In genomic region chr20:41055679-41056078, GRCh38 we compare ENCODE assay signal across 1 cellular context.
TF ChIP-seq lines count a peak whose summit lies in the region.

No MANE protein-coding gene starts in this region.

TF ChIP-seq in SK-N-SH treated with all-trans-retinoic acid at 6 μM for 48 hours, 23 proteins besides CTCF, POLR2A, EP300 and RAD21 (continued from another document):
- TF ChIP-seq, protein P1, sequence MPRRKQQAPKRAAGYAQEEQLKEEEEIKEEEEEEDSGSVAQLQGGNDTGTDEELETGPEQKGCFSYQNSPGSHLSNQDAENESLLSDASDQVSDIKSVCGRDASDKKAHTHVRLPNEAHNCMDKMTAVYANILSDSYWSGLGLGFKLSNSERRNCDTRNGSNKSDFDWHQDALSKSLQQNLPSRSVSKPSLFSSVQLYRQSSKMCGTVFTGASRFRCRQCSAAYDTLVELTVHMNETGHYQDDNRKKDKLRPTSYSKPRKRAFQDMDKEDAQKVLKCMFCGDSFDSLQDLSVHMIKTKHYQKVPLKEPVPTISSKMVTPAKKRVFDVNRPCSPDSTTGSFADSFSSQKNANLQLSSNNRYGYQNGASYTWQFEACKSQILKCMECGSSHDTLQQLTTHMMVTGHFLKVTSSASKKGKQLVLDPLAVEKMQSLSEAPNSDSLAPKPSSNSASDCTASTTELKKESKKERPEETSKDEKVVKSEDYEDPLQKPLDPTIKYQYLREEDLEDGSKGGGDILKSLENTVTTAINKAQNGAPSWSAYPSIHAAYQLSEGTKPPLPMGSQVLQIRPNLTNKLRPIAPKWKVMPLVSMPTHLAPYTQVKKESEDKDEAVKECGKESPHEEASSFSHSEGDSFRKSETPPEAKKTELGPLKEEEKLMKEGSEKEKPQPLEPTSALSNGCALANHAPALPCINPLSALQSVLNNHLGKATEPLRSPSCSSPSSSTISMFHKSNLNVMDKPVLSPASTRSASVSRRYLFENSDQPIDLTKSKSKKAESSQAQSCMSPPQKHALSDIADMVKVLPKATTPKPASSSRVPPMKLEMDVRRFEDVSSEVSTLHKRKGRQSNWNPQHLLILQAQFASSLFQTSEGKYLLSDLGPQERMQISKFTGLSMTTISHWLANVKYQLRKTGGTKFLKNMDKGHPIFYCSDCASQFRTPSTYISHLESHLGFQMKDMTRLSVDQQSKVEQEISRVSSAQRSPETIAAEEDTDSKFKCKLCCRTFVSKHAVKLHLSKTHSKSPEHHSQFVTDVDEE (CRISPR knock-in tag; IDR thresholded peaks at IDR 0.05): no peak
- TF ChIP-seq, protein P2, sequence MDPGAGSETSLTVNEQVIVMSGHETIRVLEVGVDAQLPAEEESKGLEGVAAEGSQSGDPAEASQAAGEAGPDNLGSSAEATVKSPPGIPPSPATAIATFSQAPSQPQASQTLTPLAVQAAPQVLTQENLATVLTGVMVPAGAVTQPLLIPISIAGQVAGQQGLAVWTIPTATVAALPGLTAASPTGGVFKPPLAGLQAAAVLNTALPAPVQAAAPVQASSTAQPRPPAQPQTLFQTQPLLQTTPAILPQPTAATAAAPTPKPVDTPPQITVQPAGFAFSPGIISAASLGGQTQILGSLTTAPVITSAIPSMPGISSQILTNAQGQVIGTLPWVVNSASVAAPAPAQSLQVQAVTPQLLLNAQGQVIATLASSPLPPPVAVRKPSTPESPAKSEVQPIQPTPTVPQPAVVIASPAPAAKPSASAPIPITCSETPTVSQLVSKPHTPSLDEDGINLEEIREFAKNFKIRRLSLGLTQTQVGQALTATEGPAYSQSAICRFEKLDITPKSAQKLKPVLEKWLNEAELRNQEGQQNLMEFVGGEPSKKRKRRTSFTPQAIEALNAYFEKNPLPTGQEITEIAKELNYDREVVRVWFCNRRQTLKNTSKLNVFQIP (CRISPR knock-in tag; IDR thresholded peaks at IDR 0.05; ENCODE audit: borderline replicate concordance, low read depth): no peak
